8 cellular contexts compared by ENCODE assay signal in the genomic region with DNA sequence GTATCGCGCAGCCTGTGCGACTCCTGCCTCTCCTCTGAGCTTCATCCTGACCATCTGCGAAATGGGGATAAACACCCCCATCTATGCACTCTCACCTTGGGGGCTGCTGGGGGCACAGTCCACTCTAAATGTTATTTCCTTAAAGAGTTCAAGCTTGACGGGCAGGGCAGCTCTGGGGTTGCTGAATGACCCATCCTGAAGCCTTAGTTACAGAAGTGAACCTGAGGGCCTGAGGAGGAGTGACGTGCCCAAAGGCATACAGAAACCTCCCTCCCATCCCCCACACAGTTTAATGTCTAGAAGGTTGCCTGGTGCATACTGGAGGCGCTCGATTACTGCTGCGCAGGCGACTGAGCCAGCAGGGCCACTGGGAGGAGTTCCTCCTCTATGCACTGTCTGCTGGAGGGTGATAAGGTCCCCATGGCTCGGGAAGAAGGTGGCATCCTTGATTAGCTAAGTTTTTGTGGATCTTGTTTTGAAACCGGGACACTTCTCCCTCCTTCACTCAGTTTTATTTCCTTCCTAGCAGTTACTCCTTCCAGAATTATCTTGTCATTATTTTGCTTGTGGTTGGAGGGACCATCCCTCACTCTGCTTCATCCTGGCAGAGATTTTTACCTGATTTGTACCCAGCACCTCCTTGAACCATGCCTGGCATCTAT. TPM values are rescaled to one million over a fixed set of nuclear protein-coding genes. Genes with fewer than 3 reads are reported as not detected.
DNase-seq lines count a peak whose midpoint lies in the region; ATAC-seq and TF ChIP-seq lines count a peak whose summit lies in the region.

No MANE protein-coding gene starts in this region.

- DNase-seq in A673 (ENCODE audit: low spot score) (peak; percentile 89), NCI-H748 (lab: John Stamatoyannopoulos, UW; ENCODE audit: unreplicated experiment) (peak; percentile 63)
- DNase-seq in activated CD4-positive, alpha-beta T cell treated with anti-CD3 and anti-CD28 coated beads, Interleukin-2, amount 50 U/mL, for 4 hours, result peak; percentile 55 to 58
- peak; percentile 77 for DNase-seq in stimulated activated naive B cell treated with anti-CD40 and anti-IgM and Interleukin-4, amounts not matched to agents 10 μg/mL and 1 μg/mL and 100 μg/mL, for 72 hours

- peaks cover 8 to 19% of the 10 kb centered on the region in 2 donors for H3K36me3 Mint-ChIP-seq in stimulated activated naive B cell treated with anti-CD40 and anti-IgM and Interleukin-4, amounts not matched to agents 10 μg/mL and 1 μg/mL and 100 μg/mL, for 72 hours

- peak overlapping the region; percentile 56 for H3K4me3 ChIP-seq in A673 (ENCODE audit: low read depth, low read length, poor library complexity, severe bottlenecking)
- no peak overlapping the region for H3K4me3 ChIP-seq in endocrine pancreas (ENCODE audit: control insufficient read depth, insufficient read depth, low read length)
- peak overlapping the region; percentile 57 to 71 for H3K4me3 ChIP-seq in mucosa of rectum (ENCODE audit: low read length in 2 of 2)

- H3K36me3 ChIP-seq in A673 (ENCODE audit: insufficient read depth, low read length, poor library complexity, severe bottlenecking) (peaks cover 25% of the 10 kb centered on the region), endocrine pancreas (ENCODE audit: control insufficient read depth, insufficient read depth, low read length) (no peaks in the 10 kb centered on the region), mucosa of rectum (ENCODE audit: control insufficient read depth in 2 of 2, insufficient read depth in 2 of 2, low read length in 2 of 2) (peaks cover 8 to 15% of the 10 kb centered on the region in 2 donors)

- H3K4me1 Mint-ChIP-seq in stimulated activated naive B cell treated with anti-CD40 and anti-IgM and Interleukin-4, amounts not matched to agents 10 μg/mL and 1 μg/mL and 100 μg/mL, for 72 hours, result peaks cover 17 to 33% of the 10 kb centered on the region in 2 donors

- H3K9ac ChIP-seq in endocrine pancreas (ENCODE audit: control insufficient read depth, insufficient read depth, low read length) (peak overlapping the region; percentile 44), mucosa of rectum (ENCODE audit: low read depth in 1 of 2, low read length in 2 of 2) (peak overlapping the region; percentile 53 to 81)

- H3K27ac ChIP-seq in A673 (ENCODE audit: low read depth, low read length, poor library complexity, severe bottlenecking), result no peak overlapping the region
- H3K27ac ChIP-seq in mucosa of rectum (ENCODE audit: low read depth in 2 of 2, low read length in 2 of 2), result peak overlapping the region; percentile 34 to 70

- H3K27me3 ChIP-seq in A673 (replicated peaks; ENCODE audit: insufficient read depth, low read depth, low read length, poor library complexity) (no peaks in the 10 kb centered on the region), endocrine pancreas (ENCODE audit: control insufficient read depth, insufficient read depth, low read length) (no peaks in the 10 kb centered on the region), mucosa of rectum (ENCODE audit: control insufficient read depth in 2 of 2, insufficient read depth in 2 of 2, low read length in 2 of 2) (no peaks in the 10 kb centered on the region)

- CTCF ChIA-PET in A673 (lab: Charles Lee), result no interaction called here

- no peak for TF ChIP-seq CTCF in A673 (conservative IDR thresholded peaks at IDR 0.05; ENCODE audit: low read depth, low read length)

- no peaks in the 10 kb centered on the region for H3K9me3 Mint-ChIP-seq in stimulated activated naive B cell treated with anti-CD40 and anti-IgM and Interleukin-4, amounts not matched to agents 10 μg/mL and 1 μg/mL and 100 μg/mL, for 72 hours

- H3K4me3 Mint-ChIP-seq in stimulated activated naive B cell treated with anti-CD40 and anti-IgM and Interleukin-4, amounts not matched to agents 10 μg/mL and 1 μg/mL and 100 μg/mL, for 72 hours, result peak overlapping the region; percentile 88 to 93

- intact Hi-C loops in A673 (cut with micrococcal nuclease; ENCODE audit: unreplicated experiment), result no loop called here

- no TSS peak for BruUV-seq in A673 (replicated peaks; lab: Mats Ljungman, UMichigan)

- H3K4me1 ChIP-seq in A673 (ENCODE audit: insufficient read depth, low read length, poor library complexity, severe bottlenecking) (peaks cover 10% of the 10 kb centered on the region), endocrine pancreas (ENCODE audit: control insufficient read depth, insufficient read depth, low read length) (no peaks in the 10 kb centered on the region), mucosa of rectum (ENCODE audit: control insufficient read depth in 2 of 2, insufficient read depth in 2 of 2, low read length in 2 of 2) (peaks cover 13% of the 10 kb centered on the region in 2 donors)

- no peaks in the 10 kb centered on the region for H3K27me3 Mint-ChIP-seq in stimulated activated naive B cell treated with anti-CD40 and anti-IgM and Interleukin-4, amounts not matched to agents 10 μg/mL and 1 μg/mL and 100 μg/mL, for 72 hours

- H3K27ac Mint-ChIP-seq in stimulated activated naive B cell treated with anti-CD40 and anti-IgM and Interleukin-4, amounts not matched to agents 10 μg/mL and 1 μg/mL and 100 μg/mL, for 72 hours, result peak overlapping the region; percentile 99

- ATAC-seq in GM18519 (IDR thresholded peaks at IDR 0.05; ENCODE audit: low FRiP score, unreplicated experiment), result peak; percentile 50
- ATAC-seq in HG03064 (IDR thresholded peaks at IDR 0.05; ENCODE audit: low read depth, unreplicated experiment), result peak; percentile 46
- peak; percentile 88 to 92 for ATAC-seq in stimulated activated naive B cell treated with anti-CD40 and anti-IgM and Interleukin-4, amounts not matched to agents 10 μg/mL and 1 μg/mL and 100 μg/mL, for 72 hours (replicated peaks)

- POLR2A ChIA-PET in A673 (lab: Charles Lee; ENCODE audit: low non-redundant PET), result interaction anchor here (0.8 kb wide), 1 partner anchor 279 kb away, joined by 12 read pairs; no protein-coding TSS in a partner anchor

- H3K9me3 ChIP-seq in A673 (ENCODE audit: low read depth, low read length, poor library complexity, severe bottlenecking), result no peaks in the 10 kb centered on the region
- no peaks in the 10 kb centered on the region for H3K9me3 ChIP-seq in endocrine pancreas (ENCODE audit: control insufficient read depth, low read length)
- no peaks in the 10 kb centered on the region for H3K9me3 ChIP-seq in mucosa of rectum (ENCODE audit: control insufficient read depth in 2 of 2, low read length in 2 of 2)

RNA-seq across cellular contexts. Expression of gene FKBP8, which starts 0.6 kb away (rescaled TPM):
- 210 and 245 TPM in 2 replicates for total RNA-seq in A673 (2021)

RNA-seq across cellular contexts. Expression of gene KXD1, which starts 13.7 kb away (rescaled TPM):
- total RNA-seq in A673 (2021), result 111 and 114 TPM in 2 replicates

RNA-seq across cellular contexts. Expression of gene ELL, which starts 22.1 kb away (rescaled TPM):
- 15.8 and 16.4 TPM in 2 replicates for total RNA-seq in A673 (2021)

RNA-seq across cellular contexts. Expression of gene UBA52, which starts 27.7 kb away (rescaled TPM):
- total RNA-seq in A673 (2021), result 1,270 and 1,348 TPM in 2 replicates

RNA-seq across cellular contexts. Expression of gene REX1BD, which starts 44.7 kb away (rescaled TPM):
- 61.4 and 74.9 TPM in 2 replicates for total RNA-seq in A673 (2021)
